In genomic region chr22:20836987-20837823, GRCh38 we compare ENCODE assay signal across 1 cellular context.
TF ChIP-seq lines count a peak whose summit lies in the region.

No MANE protein-coding gene starts in this region.

TF ChIP-seq in K562, 482 proteins besides CTCF, POLR2A, EP300 and RAD21 (continued from another document and continues in another):
- TF ChIP-seq PRDM10 (IDR thresholded peaks at IDR 0.05; ENCODE audit: partially characterized antibody) (no peak), ZBTB5 (IDR thresholded peaks at IDR 0.05) (no peak), ZNF175 (CRISPR knock-in tag; IDR thresholded peaks at IDR 0.05; ENCODE audit: low read depth) (no peak), ZFP30 (CRISPR knock-in tag; IDR thresholded peaks at IDR 0.05; ENCODE audit: borderline replicate concordance) (no peak), ASH1L (IDR thresholded peaks at IDR 0.05; ENCODE audit: borderline replicate concordance, low read depth, partially characterized antibody) (no peak), ZEB2 (IDR thresholded peaks at IDR 0.05) (no peak), MTA2 (IDR thresholded peaks at IDR 0.05; ENCODE audit: low read depth) (no peak), NEUROD1 (IDR thresholded peaks at IDR 0.05; ENCODE audit: borderline replicate concordance, low read depth, low read length, partially characterized antibody) (no peak), MEF2D (tag; conservative IDR thresholded peaks at IDR 0.05; ENCODE audit: low read depth) (no peak), KDM5B (IDR thresholded peaks at IDR 0.05; ENCODE audit: insufficient replicate concordance, low read depth, low read length) (no peak), ZNF316 (IDR thresholded peaks at IDR 0.05) (peak; percentile 82), NFE2L1 (tag; IDR thresholded peaks at IDR 0.05; ENCODE audit: borderline replicate concordance, low read depth) (no peak), PTTG1 (tag; IDR thresholded peaks at IDR 0.05; ENCODE audit: low read depth) (no peak), ZNF24 (IDR thresholded peaks at IDR 0.05) (no peak), THRA (IDR thresholded peaks at IDR 0.05) (0 out of 2 replicates have a peak, but pooled peaks have one; percentile 10), KLF1 (tag; IDR thresholded peaks at IDR 0.05) (no peak), TFE3 (CRISPR knock-in tag; IDR thresholded peaks at IDR 0.05) (no peak), YY1 (IDR thresholded peaks at IDR 0.05; ENCODE audit: borderline replicate concordance in 1 of 3, control insufficient read depth in 1 of 3, extremely low read depth in 1 of 3, insufficient read depth in 3 of 3, insufficient read length in 1 of 3, insufficient replicate concordance in 2 of 3, low read depth in 1 of 3, low read length in 2 of 3) (no peak), PTRF (tag; IDR thresholded peaks at IDR 0.05) (no peak), ELF2 (CRISPR knock-in tag; IDR thresholded peaks at IDR 0.05) (0 out of 2 replicates have a peak, but pooled peaks have one; percentile 48), GATA2 (CRISPR knock-in tag; IDR thresholded peaks at IDR 0.05) (no peak), PPARD (CRISPR knock-in tag; IDR thresholded peaks at IDR 0.05) (no peak), HMBOX1 (IDR thresholded peaks at IDR 0.05) (no peak), POLR3A (IDR thresholded peaks at IDR 0.05; ENCODE audit: borderline replicate concordance, extremely low read depth, insufficient read depth, insufficient read length) (no peak), ZNF707 (CRISPR knock-in tag; conservative IDR thresholded peaks at IDR 0.05) (0 out of 2 replicates have a peak, but pooled peaks have one; percentile 24), TRIM28 (IDR thresholded peaks at IDR 0.05) (no peak), USF2 (CRISPR knock-in tag; IDR thresholded peaks at IDR 0.05) (no peak), ATF2 (CRISPR knock-in tag; IDR thresholded peaks at IDR 0.05) (peak; percentile 21; the same call in 1 of the 2 replicates), ZNF232 (CRISPR knock-in tag; IDR thresholded peaks at IDR 0.05) (no peak), ZNF23 (CRISPR knock-in tag; IDR thresholded peaks at IDR 0.05) (no peak), CHD2 (IDR thresholded peaks at IDR 0.05; ENCODE audit: low read depth, low read length) (no peak), ZBTB7A (IDR thresholded peaks at IDR 0.05; ENCODE audit: borderline replicate concordance, control insufficient read depth, low read depth, low read length) (no peak), ZC3H11A (IDR thresholded peaks at IDR 0.05; ENCODE audit: low read depth, low read length) (no peak), U2AF2 (optimal IDR thresholded peaks at IDR 0.05; ENCODE audit: low read depth, low read length) (no peak), NCOR1 (IDR thresholded peaks at IDR 0.05) (no peak), HNRNPUL1 (IDR thresholded peaks at IDR 0.05; ENCODE audit: low read length) (no peak), KDM4B (IDR thresholded peaks at IDR 0.05; ENCODE audit: borderline replicate concordance in 2 of 2, low read depth in 1 of 2) (0 out of 4 replicates have a peak, but pooled peaks of 1 of the 2 experiments have one; percentile 91), ZNF507 (tag; conservative IDR thresholded peaks at IDR 0.05) (peak; percentile 30; the same call in 1 of the 2 replicates), NR2F6 (CRISPR knock-in tag; IDR thresholded peaks at IDR 0.05) (no peak), OTX1 (CRISPR knock-in tag; IDR thresholded peaks at IDR 0.05) (no peak), RHOXF2B (CRISPR knock-in tag; conservative IDR thresholded peaks at IDR 0.05) (no peak), NFRKB (IDR thresholded peaks at IDR 0.05; ENCODE audit: low read depth) (no peak), GABPB2 (CRISPR knock-in tag; conservative IDR thresholded peaks at IDR 0.05) (no peak)
- TF ChIP-seq, protein P1, sequence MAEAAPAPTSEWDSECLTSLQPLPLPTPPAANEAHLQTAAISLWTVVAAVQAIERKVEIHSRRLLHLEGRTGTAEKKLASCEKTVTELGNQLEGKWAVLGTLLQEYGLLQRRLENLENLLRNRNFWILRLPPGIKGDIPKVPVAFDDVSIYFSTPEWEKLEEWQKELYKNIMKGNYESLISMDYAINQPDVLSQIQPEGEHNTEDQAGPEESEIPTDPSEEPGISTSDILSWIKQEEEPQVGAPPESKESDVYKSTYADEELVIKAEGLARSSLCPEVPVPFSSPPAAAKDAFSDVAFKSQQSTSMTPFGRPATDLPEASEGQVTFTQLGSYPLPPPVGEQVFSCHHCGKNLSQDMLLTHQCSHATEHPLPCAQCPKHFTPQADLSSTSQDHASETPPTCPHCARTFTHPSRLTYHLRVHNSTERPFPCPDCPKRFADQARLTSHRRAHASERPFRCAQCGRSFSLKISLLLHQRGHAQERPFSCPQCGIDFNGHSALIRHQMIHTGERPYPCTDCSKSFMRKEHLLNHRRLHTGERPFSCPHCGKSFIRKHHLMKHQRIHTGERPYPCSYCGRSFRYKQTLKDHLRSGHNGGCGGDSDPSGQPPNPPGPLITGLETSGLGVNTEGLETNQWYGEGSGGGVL (CRISPR knock-in tag; IDR thresholded peaks at IDR 0.05), result peak; percentile 63; the same call in 1 of the 2 replicates
- TF ChIP-seq, protein P2, sequence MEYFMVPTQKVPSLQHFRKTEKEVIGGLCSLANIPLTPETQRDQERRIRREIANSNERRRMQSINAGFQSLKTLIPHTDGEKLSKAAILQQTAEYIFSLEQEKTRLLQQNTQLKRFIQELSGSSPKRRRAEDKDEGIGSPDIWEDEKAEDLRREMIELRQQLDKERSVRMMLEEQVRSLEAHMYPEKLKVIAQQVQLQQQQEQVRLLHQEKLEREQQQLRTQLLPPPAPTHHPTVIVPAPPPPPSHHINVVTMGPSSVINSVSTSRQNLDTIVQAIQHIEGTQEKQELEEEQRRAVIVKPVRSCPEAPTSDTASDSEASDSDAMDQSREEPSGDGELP (CRISPR knock-in tag; IDR thresholded peaks at IDR 0.05; ENCODE audit: borderline replicate concordance), result no peak
- TF ChIP-seq, protein P3, sequence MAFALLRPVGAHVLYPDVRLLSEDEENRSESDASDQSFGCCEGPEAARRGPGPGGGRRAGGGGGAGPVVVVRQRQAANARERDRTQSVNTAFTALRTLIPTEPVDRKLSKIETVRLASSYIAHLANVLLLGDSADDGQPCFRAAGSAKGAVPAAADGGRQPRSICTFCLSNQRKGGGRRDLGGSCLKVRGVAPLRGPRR (CRISPR knock-in tag; IDR thresholded peaks at IDR 0.05), result peak; percentile 54; the same call in 1 of the 2 replicates
- TF ChIP-seq, protein P4, sequence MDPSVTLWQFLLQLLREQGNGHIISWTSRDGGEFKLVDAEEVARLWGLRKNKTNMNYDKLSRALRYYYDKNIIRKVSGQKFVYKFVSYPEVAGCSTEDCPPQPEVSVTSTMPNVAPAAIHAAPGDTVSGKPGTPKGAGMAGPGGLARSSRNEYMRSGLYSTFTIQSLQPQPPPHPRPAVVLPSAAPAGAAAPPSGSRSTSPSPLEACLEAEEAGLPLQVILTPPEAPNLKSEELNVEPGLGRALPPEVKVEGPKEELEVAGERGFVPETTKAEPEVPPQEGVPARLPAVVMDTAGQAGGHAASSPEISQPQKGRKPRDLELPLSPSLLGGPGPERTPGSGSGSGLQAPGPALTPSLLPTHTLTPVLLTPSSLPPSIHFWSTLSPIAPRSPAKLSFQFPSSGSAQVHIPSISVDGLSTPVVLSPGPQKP (CRISPR knock-in tag; IDR thresholded peaks at IDR 0.05), result no peak
- TF ChIP-seq, protein P5, sequence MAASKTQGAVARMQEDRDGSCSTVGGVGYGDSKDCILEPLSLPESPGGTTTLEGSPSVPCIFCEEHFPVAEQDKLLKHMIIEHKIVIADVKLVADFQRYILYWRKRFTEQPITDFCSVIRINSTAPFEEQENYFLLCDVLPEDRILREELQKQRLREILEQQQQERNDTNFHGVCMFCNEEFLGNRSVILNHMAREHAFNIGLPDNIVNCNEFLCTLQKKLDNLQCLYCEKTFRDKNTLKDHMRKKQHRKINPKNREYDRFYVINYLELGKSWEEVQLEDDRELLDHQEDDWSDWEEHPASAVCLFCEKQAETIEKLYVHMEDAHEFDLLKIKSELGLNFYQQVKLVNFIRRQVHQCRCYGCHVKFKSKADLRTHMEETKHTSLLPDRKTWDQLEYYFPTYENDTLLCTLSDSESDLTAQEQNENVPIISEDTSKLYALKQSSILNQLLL (CRISPR knock-in tag; IDR thresholded peaks at IDR 0.05; ENCODE audit: borderline replicate concordance), result no peak
